In the genomic region with DNA sequence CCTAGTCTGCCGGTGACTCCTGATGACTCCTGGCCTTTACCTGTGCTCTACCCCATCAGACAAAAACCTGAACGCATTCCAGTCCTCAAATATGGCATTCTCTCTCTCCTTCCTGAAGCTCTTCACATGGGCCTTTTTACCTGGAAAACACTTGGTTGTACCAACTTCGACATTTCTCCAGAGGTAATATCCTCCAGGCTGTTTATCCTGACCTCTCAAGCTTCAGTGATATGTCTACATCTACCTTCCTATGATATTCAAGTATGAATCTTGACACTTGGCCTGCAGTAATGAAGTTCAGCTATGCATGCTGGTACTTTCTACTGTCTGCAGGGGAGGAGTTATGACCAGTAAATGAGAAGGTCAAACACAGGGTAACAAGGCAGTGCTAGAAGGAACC, we compare ENCODE assay signal across 19 cellular contexts.
DNase-seq lines count a peak whose midpoint lies in the region; ATAC-seq lines count a peak whose summit lies in the region.
"Had no signal": no experiment of that assay in that cellular context is flagged by ENCODE, and none has a peak within 500 bp of the region (broad histone marks: within the 10 kb centered on the region; RNA-seq: fewer than 3 reads in every experiment).

No MANE protein-coding gene starts in this region.

- DNase-seq in activated naive CD4-positive, alpha-beta T cell treated with anti-CD3 and anti-CD28 coated beads, Interleukin-2, amount 50 U/mL, for 72 hours (ENCODE audit: low spot score in 2 of 2) = no peak
- DNase-seq in activated naive CD4-positive, alpha-beta T cell treated with anti-CD3 and anti-CD28 coated beads for 36 hours = no peak
- no peak for DNase-seq in immature natural killer cell
- no peak for DNase-seq in stimulated activated effector memory CD8-positive, alpha-beta T cell treated with anti-CD3 and anti-CD28 coated beads, Interleukin-12 subunit alpha, Interleukin-12 subunit beta, amount 100 ng/mL, for 72 hours (ENCODE audit: low spot score in 2 of 2)
- no peak for DNase-seq in dedifferentiated amniotic fluid mesenchymal stem cell (ENCODE audit: extremely low spot score)
- no peak for DNase-seq in activated T-helper 2 cell treated with anti-CD3 and anti-CD28 coated beads, Interferon-gamma antibody, Interleukin-2, Interleukin-4, amounts not matched to agents 10 μg/mL and 5 μg/mL and 100 μg/mL, durations not matched to agents 14 hours and 24 hours and 36 hours (ENCODE audit: low spot score)
- DNase-seq: COR-L47, DMS79, NCI-H1092, NCI-H1436, NCI-H1930, SIG-M5 had no signal

- no peak overlapping the region for H3K4me3 Mint-ChIP-seq in activated naive CD4-positive, alpha-beta T cell treated with anti-CD3 and anti-CD28 coated beads for 36 hours
- no peak overlapping the region for H3K4me3 Mint-ChIP-seq in activated T-helper 17 cell treated with anti-CD3 and anti-CD28 coated beads, Interleukin-2, amount 50 U/mL, for 72 hours
- peak overlapping the region in 1 of 5 donors; percentile 90 for H3K4me3 Mint-ChIP-seq in immature natural killer cell
- H3K4me3 Mint-ChIP-seq in stimulated activated effector memory CD8-positive, alpha-beta T cell treated with anti-CD3 and anti-CD28 coated beads, Interleukin-12 subunit alpha, Interleukin-12 subunit beta, amount 100 ng/mL, for 72 hours = no peak overlapping the region
- no peak overlapping the region for H3K4me3 Mint-ChIP-seq in activated T-helper 2 cell treated with anti-CD3 and anti-CD28 coated beads, Interferon-gamma antibody, Interleukin-2, Interleukin-4, amounts not matched to agents 10 μg/mL and 5 μg/mL and 100 μg/mL, durations not matched to agents 14 hours and 24 hours and 36 hours (ENCODE audit: low read depth)
- H3K4me3 Mint-ChIP-seq: B cell, CD14-positive monocyte had no signal

- intact Hi-C loops in activated naive CD4-positive, alpha-beta T cell treated with anti-CD3 and anti-CD28 coated beads for 36 hours (cut with micrococcal nuclease) = no loop called here
- intact Hi-C loops in activated T-helper 2 cell treated with anti-CD3 and anti-CD28 coated beads, Interferon-gamma antibody, Interleukin-2, Interleukin-4, amounts not matched to agents 10 μg/mL and 5 μg/mL and 100 μg/mL, durations not matched to agents 14 hours and 24 hours and 36 hours (cut with micrococcal nuclease) = loop anchor here (5.0 kb wide), 1 partner anchor 97 kb away; no protein-coding TSS in a partner anchor

- H3K36me3 Mint-ChIP-seq in activated naive CD4-positive, alpha-beta T cell treated with anti-CD3 and anti-CD28 coated beads, Interleukin-2, amount 50 U/mL, for 72 hours = peaks cover 5 to 35% of the 10 kb centered on the region in 2 donors
- peaks cover 3% of the 10 kb centered on the region for H3K36me3 Mint-ChIP-seq in activated naive CD4-positive, alpha-beta T cell treated with anti-CD3 and anti-CD28 coated beads for 36 hours (ENCODE audit: low read depth)
- no peaks in the 10 kb centered on the region for H3K36me3 Mint-ChIP-seq in activated T-helper 17 cell treated with anti-CD3 and anti-CD28 coated beads, Interleukin-2, amount 50 U/mL, for 72 hours (ENCODE audit: low read depth)
- peaks cover 3 to 8% (median 7%) of the 10 kb centered on the region in 3 donors for H3K36me3 Mint-ChIP-seq in immature natural killer cell
- no peaks in the 10 kb centered on the region for H3K36me3 Mint-ChIP-seq in stimulated activated effector memory CD8-positive, alpha-beta T cell treated with anti-CD3 and anti-CD28 coated beads, Interleukin-12 subunit alpha, Interleukin-12 subunit beta, amount 100 ng/mL, for 72 hours
- peaks cover 24% of the 10 kb centered on the region for H3K36me3 Mint-ChIP-seq in activated T-helper 2 cell treated with anti-CD3 and anti-CD28 coated beads, Interferon-gamma antibody, Interleukin-2, Interleukin-4, amounts not matched to agents 10 μg/mL and 5 μg/mL and 100 μg/mL, durations not matched to agents 14 hours and 24 hours and 36 hours (ENCODE audit: low read depth)
- H3K36me3 Mint-ChIP-seq: CD14-positive monocyte had no signal

- H3K27ac Mint-ChIP-seq in activated naive CD4-positive, alpha-beta T cell treated with anti-CD3 and anti-CD28 coated beads, Interleukin-2, amount 50 U/mL, for 72 hours = peak overlapping the region; percentile 7 to 10
- no peak overlapping the region for H3K27ac Mint-ChIP-seq in activated naive CD4-positive, alpha-beta T cell treated with anti-CD3 and anti-CD28 coated beads for 36 hours
- H3K27ac Mint-ChIP-seq in activated T-helper 17 cell treated with anti-CD3 and anti-CD28 coated beads, Interleukin-2, amount 50 U/mL, for 72 hours = peak overlapping the region; percentile 82
- H3K27ac Mint-ChIP-seq in immature natural killer cell = peak overlapping the region in 4 of 6 donors; percentile 61 to 97 (median 92)
- peak overlapping the region; percentile 92 for H3K27ac Mint-ChIP-seq in stimulated activated effector memory CD8-positive, alpha-beta T cell treated with anti-CD3 and anti-CD28 coated beads, Interleukin-12 subunit alpha, Interleukin-12 subunit beta, amount 100 ng/mL, for 72 hours
- H3K27ac Mint-ChIP-seq in activated T-helper 2 cell treated with anti-CD3 and anti-CD28 coated beads, Interferon-gamma antibody, Interleukin-2, Interleukin-4, amounts not matched to agents 10 μg/mL and 5 μg/mL and 100 μg/mL, durations not matched to agents 14 hours and 24 hours and 36 hours = no peak overlapping the region
- H3K27ac Mint-ChIP-seq: B cell had no signal

- no peaks in the 10 kb centered on the region for H3K27me3 Mint-ChIP-seq in activated naive CD4-positive, alpha-beta T cell treated with anti-CD3 and anti-CD28 coated beads for 36 hours (ENCODE audit: low read depth)
- H3K27me3 Mint-ChIP-seq in activated T-helper 17 cell treated with anti-CD3 and anti-CD28 coated beads, Interleukin-2, amount 50 U/mL, for 72 hours = no peaks in the 10 kb centered on the region
- H3K27me3 Mint-ChIP-seq in immature natural killer cell (ENCODE audit: low read depth in 3 of 3) = peaks cover 4 to 6% (median 4%) of the 10 kb centered on the region in 3 donors
- H3K27me3 Mint-ChIP-seq in activated T-helper 2 cell treated with anti-CD3 and anti-CD28 coated beads, Interferon-gamma antibody, Interleukin-2, Interleukin-4, amounts not matched to agents 10 μg/mL and 5 μg/mL and 100 μg/mL, durations not matched to agents 14 hours and 24 hours and 36 hours (ENCODE audit: low read depth) = no peaks in the 10 kb centered on the region
- H3K27me3 Mint-ChIP-seq: B cell had no signal

- peaks cover 4 to 24% of the 10 kb centered on the region in 2 donors for H3K9me3 Mint-ChIP-seq in activated naive CD4-positive, alpha-beta T cell treated with anti-CD3 and anti-CD28 coated beads, Interleukin-2, amount 50 U/mL, for 72 hours
- H3K9me3 Mint-ChIP-seq in activated naive CD4-positive, alpha-beta T cell treated with anti-CD3 and anti-CD28 coated beads for 36 hours = peaks cover 4% of the 10 kb centered on the region
- H3K9me3 Mint-ChIP-seq in activated T-helper 17 cell treated with anti-CD3 and anti-CD28 coated beads, Interleukin-2, amount 50 U/mL, for 72 hours = peaks cover 8% of the 10 kb centered on the region
- peaks cover 0 to 4% (median 2%) of the 10 kb centered on the region in 6 donors for H3K9me3 Mint-ChIP-seq in immature natural killer cell
- peaks cover 8% of the 10 kb centered on the region for H3K9me3 Mint-ChIP-seq in stimulated activated effector memory CD8-positive, alpha-beta T cell treated with anti-CD3 and anti-CD28 coated beads, Interleukin-12 subunit alpha, Interleukin-12 subunit beta, amount 100 ng/mL, for 72 hours
- peaks cover 39% of the 10 kb centered on the region for H3K9me3 Mint-ChIP-seq in activated T-helper 2 cell treated with anti-CD3 and anti-CD28 coated beads, Interferon-gamma antibody, Interleukin-2, Interleukin-4, amounts not matched to agents 10 μg/mL and 5 μg/mL and 100 μg/mL, durations not matched to agents 14 hours and 24 hours and 36 hours

- ATAC-seq in activated naive CD4-positive, alpha-beta T cell treated with anti-CD3 and anti-CD28 coated beads, Interleukin-2, amount 50 U/mL, for 72 hours = no peak
- no peak for ATAC-seq in activated T-helper 17 cell treated with anti-CD3 and anti-CD28 coated beads, Interleukin-2, amount 50 U/mL, for 72 hours (replicated peaks)
- ATAC-seq in stimulated activated effector memory CD8-positive, alpha-beta T cell treated with anti-CD3 and anti-CD28 coated beads, Interleukin-12 subunit alpha, Interleukin-12 subunit beta, amount 100 ng/mL, for 72 hours = no peak
- ATAC-seq: A549, HepG2, K562, Panc1 had no signal

- peaks cover 39% of the 10 kb centered on the region for H3K4me1 Mint-ChIP-seq in activated naive CD4-positive, alpha-beta T cell treated with anti-CD3 and anti-CD28 coated beads for 36 hours (ENCODE audit: low read depth)
- peaks cover 33% of the 10 kb centered on the region for H3K4me1 Mint-ChIP-seq in activated T-helper 17 cell treated with anti-CD3 and anti-CD28 coated beads, Interleukin-2, amount 50 U/mL, for 72 hours
- peaks cover 59 to 71% of the 10 kb centered on the region in 2 donors for H3K4me1 Mint-ChIP-seq in immature natural killer cell
- peaks cover 52% of the 10 kb centered on the region for H3K4me1 Mint-ChIP-seq in stimulated activated effector memory CD8-positive, alpha-beta T cell treated with anti-CD3 and anti-CD28 coated beads, Interleukin-12 subunit alpha, Interleukin-12 subunit beta, amount 100 ng/mL, for 72 hours
- peaks cover 37% of the 10 kb centered on the region for H3K4me1 Mint-ChIP-seq in activated T-helper 2 cell treated with anti-CD3 and anti-CD28 coated beads, Interferon-gamma antibody, Interleukin-2, Interleukin-4, amounts not matched to agents 10 μg/mL and 5 μg/mL and 100 μg/mL, durations not matched to agents 14 hours and 24 hours and 36 hours (ENCODE audit: low read depth)
- H3K4me1 Mint-ChIP-seq: B cell, CD14-positive monocyte had no signal

- CTCF ChIA-PET in activated naive CD4-positive, alpha-beta T cell treated with anti-CD3 and anti-CD28 coated beads for 36 hours (lab: Charles Lee) = interaction anchor here (0.7 to 1.2 kb wide), 2 partner anchors 114 to 115 kb away, joined by 3 to 4 read pairs; no protein-coding TSS in a partner anchor

Comparison
In these comparisons a context has a peak if more than half of its experiments do, and no peak if none do; other contexts are left out.
1. H3K27ac Mint-ChIP-seq: peak in activated naive CD4-positive, alpha-beta T cell treated with anti-CD3 and anti-CD28 coated beads, Interleukin-2, amount 50 U/mL, for 72 hours (2 of 2), activated T-helper 17 cell treated with anti-CD3 and anti-CD28 coated beads, Interleukin-2, amount 50 U/mL, for 72 hours (single experiment), immature natural killer cell (4 of 6) and stimulated activated effector memory CD8-positive, alpha-beta T cell treated with anti-CD3 and anti-CD28 coated beads, Interleukin-12 subunit alpha, Interleukin-12 subunit beta, amount 100 ng/mL, for 72 hours (single experiment); none in activated naive CD4-positive, alpha-beta T cell treated with anti-CD3 and anti-CD28 coated beads for 36 hours (single experiment) and activated T-helper 2 cell treated with anti-CD3 and anti-CD28 coated beads, Interferon-gamma antibody, Interleukin-2, Interleukin-4, amounts not matched to agents 10 μg/mL and 5 μg/mL and 100 μg/mL, durations not matched to agents 14 hours and 24 hours and 36 hours (single experiment).